Comparison of ENCODE assay signal across 11 cellular contexts in genomic region chr9:131203438-131204219, GRCh38.
DNase-seq lines count a peak whose midpoint lies in the region; ATAC-seq and TF ChIP-seq lines count a peak whose summit lies in the region.
"Had no signal": no experiment of that assay in that cellular context is flagged by ENCODE, and none has a peak within 500 bp of the region (broad histone marks: within the 10 kb centered on the region; RNA-seq: fewer than 3 reads in every experiment).

No MANE protein-coding gene starts in this region.

- ATAC-seq in GM18517 (IDR thresholded peaks at IDR 0.05; ENCODE audit: unreplicated experiment) = no peak
- no peak for ATAC-seq in HG03442 (IDR thresholded peaks at IDR 0.05; ENCODE audit: unreplicated experiment)
- ATAC-seq in GM18505 (IDR thresholded peaks at IDR 0.05; ENCODE audit: unreplicated experiment) = no peak
- ATAC-seq: stimulated activated naive CD8-positive, alpha-beta T cell treated with anti-CD3 and anti-CD28 coated beads, Interleukin-15, Interleukin-2, amounts not matched to agents 100 U/mL and 50 U/mL, for 24 hours had no signal

- peaks cover 24% of the 10 kb centered on the region for H3K4me1 Mint-ChIP-seq in CD14-positive monocyte

- H3K9me3 Mint-ChIP-seq in CD14-positive monocyte = peaks cover 0 to 2% (median 0%) of the 10 kb centered on the region in 7 donors

- no peak overlapping the region for H2AFZ ChIP-seq in SK-N-SH (ENCODE audit: low read depth)

- H4K20me1 ChIP-seq in SK-N-SH (ENCODE audit: insufficient read depth) = no peaks in the 10 kb centered on the region

- H3K4me3 ChIP-seq in H7 (ENCODE audit: insufficient read depth, low read depth, low read length) = no peak overlapping the region
- no peak overlapping the region for H3K4me3 ChIP-seq in SK-N-SH (ENCODE audit: low read depth in 2 of 2, low read length in 1 of 2)
- no peak overlapping the region for H3K4me3 ChIP-seq in foreskin fibroblast (ENCODE audit: low read depth in 1 of 2, low read length in 2 of 2)
- H3K4me3 ChIP-seq: colonic mucosa had no signal

- TF ChIP-seq CTCF in CD14-positive monocyte (IDR thresholded peaks at IDR 0.05) = no peak
- peak; percentile 33 for TF ChIP-seq CTCF in SK-N-SH (IDR thresholded peaks at IDR 0.05)
- peak; percentile 38 for TF ChIP-seq CTCF in foreskin fibroblast (IDR thresholded peaks at IDR 0.05; ENCODE audit: low read depth, low read length)

- no peaks in the 10 kb centered on the region for H3K9me3 ChIP-seq in SK-N-SH
- H3K9me3 ChIP-seq: colonic mucosa had no signal

- POLR2A ChIA-PET in SK-N-SH (lab: Yijun Ruan, JAX) = no interaction called here

- no peaks in the 10 kb centered on the region for H3K27me3 ChIP-seq in H7 (ENCODE audit: control insufficient read depth, insufficient read depth, low read length)
- H3K27me3 ChIP-seq in SK-N-SH (ENCODE audit: insufficient read depth) = no peaks in the 10 kb centered on the region
- H3K27me3 ChIP-seq: colonic mucosa had no signal

- peak overlapping the region; percentile 15 to 85 (median 58) for H3K27ac Mint-ChIP-seq in CD14-positive monocyte

- no peak overlapping the region for H3K4me2 ChIP-seq in SK-N-SH

- CTCF ChIA-PET in SK-N-SH (lab: Yijun Ruan, JAX) = no interaction called here

- no peaks in the 10 kb centered on the region for H3K4me1 ChIP-seq in SK-N-SH (ENCODE audit: control insufficient read depth in 1 of 2, insufficient read depth in 2 of 2, low read depth in 1 of 2, low read length in 1 of 2)
- H3K4me1 ChIP-seq: colonic mucosa had no signal

- DNase-seq in CD14-positive monocyte (ENCODE audit: low spot score) (no peak), H7 (peak; percentile 71), SK-N-SH (no peak), foreskin fibroblast (no peak), NCI-H187 (lab: John Stamatoyannopoulos, UW) (no peak)
- DNase-seq: colonic mucosa; hippocampal formation; stimulated activated naive CD8-positive, alpha-beta T cell treated with anti-CD3 and anti-CD28 coated beads, Interleukin-15, Interleukin-2, amounts not matched to agents 100 U/mL and 50 U/mL, for 24 hours had no signal

- no peaks in the 10 kb centered on the region for H3K9me2 ChIP-seq in SK-N-SH

- TF ChIP-seq POLR2A in GM18505 (IDR thresholded peaks at IDR 0.05; ENCODE audit: borderline replicate concordance, extremely low read depth, insufficient read depth, insufficient read length) = no peak

- no peak overlapping the region for H3K4me3 Mint-ChIP-seq in CD14-positive monocyte

- no peak for TF ChIP-seq RAD21 in SK-N-SH (IDR thresholded peaks at IDR 0.05; ENCODE audit: low read length)

- no peak overlapping the region for H3K9ac ChIP-seq in SK-N-SH

- H3K27ac ChIP-seq in SK-N-SH (ENCODE audit: low read depth in 2 of 2, low read length in 1 of 2) = no peak overlapping the region
- H3K27ac ChIP-seq: colonic mucosa had no signal

- intact Hi-C loops in CD14-positive monocyte (cut with micrococcal nuclease) = no loop called here

- over 99% methylated on average over 4 of the region's 4 CpGs for WGBS in SK-N-SH (ENCODE audit: low lambda C conversion rate)

- no peak for TF ChIP-seq EP300 in SK-N-SH (IDR thresholded peaks at IDR 0.05; ENCODE audit: borderline replicate concordance in 1 of 2, low read depth in 1 of 2, low read length in 1 of 2)

- H3K79me2 ChIP-seq in SK-N-SH (ENCODE audit: insufficient read depth) = no peaks in the 10 kb centered on the region

- H3F3A ChIP-seq in SK-N-SH (replicated peaks; ENCODE audit: insufficient read depth) = no peaks in the 10 kb centered on the region

- H3K27me3 Mint-ChIP-seq in CD14-positive monocyte (ENCODE audit: low read depth in 3 of 3) = peaks cover 0 to 1% (median 0%) of the 10 kb centered on the region in 3 donors

- peaks cover 64 to 80% of the 10 kb centered on the region in 2 donors for H3K36me3 Mint-ChIP-seq in CD14-positive monocyte

- H3K36me3 ChIP-seq in H7 (replicated peaks; ENCODE audit: control insufficient read depth, insufficient read depth, low read length) = peaks cover 13% of the 10 kb centered on the region
- H3K36me3 ChIP-seq in SK-N-SH (replicated peaks in 1 of 2; ENCODE audit: control insufficient read depth in 1 of 2, insufficient read depth in 2 of 2, low read length in 1 of 2) = peaks cover 51 to 55% of the 10 kb centered on the region in 2 experiments

TF ChIP-seq in SK-N-SH, 30 proteins besides CTCF, POLR2A, EP300 and RAD21:
- TF ChIP-seq FOXJ3 (CRISPR knock-in tag; IDR thresholded peaks at IDR 0.05) (no peak), SMC3 (IDR thresholded peaks at IDR 0.05; ENCODE audit: low read depth, low read length) (no peak), JUND (IDR thresholded peaks at IDR 0.05) (no peak), TEAD4 (IDR thresholded peaks at IDR 0.05; ENCODE audit: borderline replicate concordance, insufficient read depth) (no peak), GATA2 (CRISPR knock-in tag; IDR thresholded peaks at IDR 0.05) (no peak), NFIC (IDR thresholded peaks at IDR 0.05; ENCODE audit: borderline replicate concordance) (no peak), ELF1 (IDR thresholded peaks at IDR 0.05) (no peak), GABPA (IDR thresholded peaks at IDR 0.05; ENCODE audit: low read depth) (no peak), ZBTB33 (IDR thresholded peaks at IDR 0.05; ENCODE audit: borderline replicate concordance, low read depth) (no peak), USF1 (IDR thresholded peaks at IDR 0.05; ENCODE audit: borderline replicate concordance, low read depth) (no peak), EZH2phosphoT487 (IDR thresholded peaks at IDR 0.05; ENCODE audit: borderline replicate concordance, low read depth) (no peak), TAF1 (IDR thresholded peaks at IDR 0.05; ENCODE audit: borderline replicate concordance, low read depth, low read length) (no peak), MEF2A (IDR thresholded peaks at IDR 0.05; ENCODE audit: borderline replicate concordance, low read depth) (no peak), RFX5 (IDR thresholded peaks at IDR 0.05; ENCODE audit: low read length) (no peak), MXI1 (IDR thresholded peaks at IDR 0.05; ENCODE audit: low read depth, low read length) (no peak), FOXM1 (IDR thresholded peaks at IDR 0.05; ENCODE audit: low read depth) (no peak)
- TF ChIP-seq, protein P1, sequence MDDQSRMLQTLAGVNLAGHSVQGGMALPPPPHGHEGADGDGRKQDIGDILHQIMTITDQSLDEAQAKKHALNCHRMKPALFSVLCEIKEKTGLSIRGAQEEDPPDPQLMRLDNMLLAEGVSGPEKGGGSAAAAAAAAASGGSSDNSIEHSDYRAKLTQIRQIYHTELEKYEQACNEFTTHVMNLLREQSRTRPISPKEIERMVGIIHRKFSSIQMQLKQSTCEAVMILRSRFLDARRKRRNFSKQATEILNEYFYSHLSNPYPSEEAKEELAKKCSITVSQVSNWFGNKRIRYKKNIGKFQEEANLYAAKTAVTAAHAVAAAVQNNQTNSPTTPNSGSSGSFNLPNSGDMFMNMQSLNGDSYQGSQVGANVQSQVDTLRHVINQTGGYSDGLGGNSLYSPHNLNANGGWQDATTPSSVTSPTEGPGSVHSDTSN (IDR thresholded peaks at IDR 0.05) = no peak
- TF ChIP-seq, protein P2, sequence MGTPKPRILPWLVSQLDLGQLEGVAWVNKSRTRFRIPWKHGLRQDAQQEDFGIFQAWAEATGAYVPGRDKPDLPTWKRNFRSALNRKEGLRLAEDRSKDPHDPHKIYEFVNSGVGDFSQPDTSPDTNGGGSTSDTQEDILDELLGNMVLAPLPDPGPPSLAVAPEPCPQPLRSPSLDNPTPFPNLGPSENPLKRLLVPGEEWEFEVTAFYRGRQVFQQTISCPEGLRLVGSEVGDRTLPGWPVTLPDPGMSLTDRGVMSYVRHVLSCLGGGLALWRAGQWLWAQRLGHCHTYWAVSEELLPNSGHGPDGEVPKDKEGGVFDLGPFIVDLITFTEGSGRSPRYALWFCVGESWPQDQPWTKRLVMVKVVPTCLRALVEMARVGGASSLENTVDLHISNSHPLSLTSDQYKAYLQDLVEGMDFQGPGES (IDR thresholded peaks at IDR 0.05; ENCODE audit: low read depth, low read length) = no peak
